1 cellular context compared by ENCODE assay signal in genomic region chr6:106829451-106829850, GRCh38.
A peak's percentile ranks its signal among the peaks of the same experiment; 100 is the strongest.
TF ChIP-seq lines count a peak whose summit lies in the region.

No MANE protein-coding gene starts in this region.

TF ChIP-seq in K562, 482 proteins besides CTCF, POLR2A, EP300 and RAD21 (continued from another document):
- no peak for TF ChIP-seq IRF1 (CRISPR knock-in tag; IDR thresholded peaks at IDR 0.05; ENCODE audit: borderline replicate concordance)
- no peak for TF ChIP-seq ARHGAP35 (IDR thresholded peaks at IDR 0.05; ENCODE audit: partially characterized antibody)
- TF ChIP-seq HNRNPK (IDR thresholded peaks at IDR 0.05; ENCODE audit: low read depth, low read length, poor library complexity, severe bottlenecking): no peak
- no peak for TF ChIP-seq ZNF175 (CRISPR knock-in tag; IDR thresholded peaks at IDR 0.05; ENCODE audit: low read depth)
- no peak for TF ChIP-seq GTF2B (IDR thresholded peaks at IDR 0.05; ENCODE audit: extremely low read depth, insufficient read length)
- TF ChIP-seq POLR3G (IDR thresholded peaks at IDR 0.05; ENCODE audit: extremely low read depth, insufficient read length, insufficient replicate concordance): no peak
- no peak for TF ChIP-seq EGR1 (conservative IDR thresholded peaks at IDR 0.05)
- TF ChIP-seq POLR3A (IDR thresholded peaks at IDR 0.05; ENCODE audit: borderline replicate concordance, extremely low read depth, insufficient read depth, insufficient read length): no peak
- no peak for TF ChIP-seq POLR2AphosphoS2 (IDR thresholded peaks at IDR 0.05; ENCODE audit: low read length)
- TF ChIP-seq ZNF512 (tag; IDR thresholded peaks at IDR 0.05): no peak
- no peak for TF ChIP-seq NR4A1 (CRISPR knock-in tag; IDR thresholded peaks at IDR 0.05)
- TF ChIP-seq NR4A1 (tag; IDR thresholded peaks at IDR 0.05): no peak
- peak; percentile 78; the same call in 1 of the 2 replicates for TF ChIP-seq CTBP1 (IDR thresholded peaks at IDR 0.05; ENCODE audit: borderline replicate concordance)
- no peak for TF ChIP-seq ATF1 (CRISPR knock-in tag; IDR thresholded peaks at IDR 0.05)
- peak; percentile 39; the same call in 1 of the 2 replicates for TF ChIP-seq ATF1 (tag; IDR thresholded peaks at IDR 0.05)
- TF ChIP-seq FOS (IDR thresholded peaks at IDR 0.05; ENCODE audit: extremely low read depth, insufficient read length): no peak
- no peak for TF ChIP-seq IRF2 (CRISPR knock-in tag; IDR thresholded peaks at IDR 0.05)
- no peak for TF ChIP-seq RFX1 (IDR thresholded peaks at IDR 0.05)
- TF ChIP-seq MTA1 (IDR thresholded peaks at IDR 0.05; ENCODE audit: borderline replicate concordance): peak; percentile 82
- no peak for TF ChIP-seq HEY1 (CRISPR knock-in tag; IDR thresholded peaks at IDR 0.05; ENCODE audit: borderline replicate concordance)
- peak; percentile 67 for TF ChIP-seq ZNF766 (CRISPR knock-in tag; conservative IDR thresholded peaks at IDR 0.05)
- TF ChIP-seq ZKSCAN3 (CRISPR knock-in tag; IDR thresholded peaks at IDR 0.05): no peak
- TF ChIP-seq TEAD2 (tag; IDR thresholded peaks at IDR 0.05): peak; percentile 43; the same call in 1 of the 2 replicates
- TF ChIP-seq RERE (CRISPR knock-in tag; IDR thresholded peaks at IDR 0.05; ENCODE audit: borderline replicate concordance): no peak
- TF ChIP-seq CXXC5 (CRISPR knock-in tag; IDR thresholded peaks at IDR 0.05): peak; percentile 58
- TF ChIP-seq ZBTB2 (IDR thresholded peaks at IDR 0.05): peak; percentile 52; the same call in 1 of the 2 replicates
- TF ChIP-seq ATF6 (CRISPR knock-in tag; IDR thresholded peaks at IDR 0.05): 0 out of 2 replicates have a peak, but pooled peaks have one; percentile 26
- peak; percentile 43 for TF ChIP-seq FOXM1 (IDR thresholded peaks at IDR 0.05; ENCODE audit: low read depth)
- no peak for TF ChIP-seq FOXM1 (CRISPR knock-in tag; IDR thresholded peaks at IDR 0.05; ENCODE audit: low read depth)
- TF ChIP-seq CBFB (CRISPR knock-in tag; IDR thresholded peaks at IDR 0.05): peak; percentile 87; the same call in 1 of the 2 replicates
- no peak for TF ChIP-seq TRIM25 (IDR thresholded peaks at IDR 0.05; ENCODE audit: borderline replicate concordance)
- no peak for TF ChIP-seq ZNF507 (tag; conservative IDR thresholded peaks at IDR 0.05)
- peak; percentile 39; the same call in 1 of the 2 replicates for TF ChIP-seq BHLHE40 (IDR thresholded peaks at IDR 0.05; ENCODE audit: low read length)
- TF ChIP-seq SAP30 (IDR thresholded peaks at IDR 0.05; ENCODE audit: borderline replicate concordance, insufficient read depth, low read depth, low read length, poor library complexity, severe bottlenecking): no peak
- TF ChIP-seq ZBTB7A (IDR thresholded peaks at IDR 0.05; ENCODE audit: borderline replicate concordance, control insufficient read depth, low read depth, low read length): no peak
- TF ChIP-seq ZNF696 (CRISPR knock-in tag; conservative IDR thresholded peaks at IDR 0.05): no peak
- no peak for TF ChIP-seq ZNF316 (IDR thresholded peaks at IDR 0.05)
- TF ChIP-seq RBM34 (IDR thresholded peaks at IDR 0.05; ENCODE audit: borderline replicate concordance, insufficient read depth, low read length): no peak
